In genomic region chr15:89459271-89460038, GRCh38 we compare ENCODE assay signal across 1 cellular context.
TF ChIP-seq lines count a peak whose summit lies in the region.

No MANE protein-coding gene starts in this region.

TF ChIP-seq in HepG2, 621 proteins besides CTCF, POLR2A, EP300 and RAD21 (continued from another document and continues in another):
- TF ChIP-seq ZNF362 (CRISPR knock-in tag; IDR thresholded peaks at IDR 0.05; ENCODE audit: borderline replicate concordance), result no peak
- TF ChIP-seq ZNF597 (CRISPR knock-in tag; IDR thresholded peaks at IDR 0.05), result no peak
- peak; percentile 49; the same call in 1 of the 2 replicates for TF ChIP-seq ZBTB37 (CRISPR knock-in tag; IDR thresholded peaks at IDR 0.05)
- TF ChIP-seq TAF1 (CRISPR knock-in tag; IDR thresholded peaks at IDR 0.05), result no peak
- TF ChIP-seq RERE (CRISPR knock-in tag; IDR thresholded peaks at IDR 0.05; ENCODE audit: low read depth), result no peak
- no peak for TF ChIP-seq RFX3 (CRISPR knock-in tag; IDR thresholded peaks at IDR 0.05)
- TF ChIP-seq SALL1 (CRISPR knock-in tag; IDR thresholded peaks at IDR 0.05), result peak; percentile 94
- no peak for TF ChIP-seq HMGXB3 (CRISPR knock-in tag; IDR thresholded peaks at IDR 0.05; ENCODE audit: borderline replicate concordance)
- no peak for TF ChIP-seq ZNF430 (CRISPR knock-in tag; IDR thresholded peaks at IDR 0.05)
- TF ChIP-seq ZNF124 (CRISPR knock-in tag; IDR thresholded peaks at IDR 0.05), result 0 out of 2 replicates have a peak, but pooled peaks have one; percentile 24
- TF ChIP-seq CENPX (CRISPR knock-in tag; IDR thresholded peaks at IDR 0.05), result no peak
- no peak for TF ChIP-seq KIAA2018 (CRISPR knock-in tag; IDR thresholded peaks at IDR 0.05; ENCODE audit: borderline replicate concordance)
- no peak for TF ChIP-seq ATRX (CRISPR knock-in tag; IDR thresholded peaks at IDR 0.05; ENCODE audit: borderline replicate concordance)
- TF ChIP-seq HNF4G (IDR thresholded peaks at IDR 0.05; ENCODE audit: borderline replicate concordance, low read depth, low read length), result peak; percentile 92
- peak; percentile 17; the same call in 1 of the 2 replicates for TF ChIP-seq HNF4G (CRISPR knock-in tag; IDR thresholded peaks at IDR 0.05; ENCODE audit: borderline replicate concordance, low read depth)
- no peak for TF ChIP-seq ZNF484 (CRISPR knock-in tag; IDR thresholded peaks at IDR 0.05; ENCODE audit: borderline replicate concordance, low read depth)
- TF ChIP-seq HINFP (CRISPR knock-in tag; IDR thresholded peaks at IDR 0.05; ENCODE audit: low read depth), result 0 out of 2 replicates have a peak, but pooled peaks have one; percentile 52
- 0 out of 2 replicates have a peak, but pooled peaks have one; percentile 25 for TF ChIP-seq IRF9 (CRISPR knock-in tag; IDR thresholded peaks at IDR 0.05; ENCODE audit: borderline replicate concordance)
- peak; percentile 42; the same call in 1 of the 2 replicates for TF ChIP-seq RARA (CRISPR knock-in tag; IDR thresholded peaks at IDR 0.05)
